1 cellular context compared by ENCODE assay signal in the genomic region with DNA sequence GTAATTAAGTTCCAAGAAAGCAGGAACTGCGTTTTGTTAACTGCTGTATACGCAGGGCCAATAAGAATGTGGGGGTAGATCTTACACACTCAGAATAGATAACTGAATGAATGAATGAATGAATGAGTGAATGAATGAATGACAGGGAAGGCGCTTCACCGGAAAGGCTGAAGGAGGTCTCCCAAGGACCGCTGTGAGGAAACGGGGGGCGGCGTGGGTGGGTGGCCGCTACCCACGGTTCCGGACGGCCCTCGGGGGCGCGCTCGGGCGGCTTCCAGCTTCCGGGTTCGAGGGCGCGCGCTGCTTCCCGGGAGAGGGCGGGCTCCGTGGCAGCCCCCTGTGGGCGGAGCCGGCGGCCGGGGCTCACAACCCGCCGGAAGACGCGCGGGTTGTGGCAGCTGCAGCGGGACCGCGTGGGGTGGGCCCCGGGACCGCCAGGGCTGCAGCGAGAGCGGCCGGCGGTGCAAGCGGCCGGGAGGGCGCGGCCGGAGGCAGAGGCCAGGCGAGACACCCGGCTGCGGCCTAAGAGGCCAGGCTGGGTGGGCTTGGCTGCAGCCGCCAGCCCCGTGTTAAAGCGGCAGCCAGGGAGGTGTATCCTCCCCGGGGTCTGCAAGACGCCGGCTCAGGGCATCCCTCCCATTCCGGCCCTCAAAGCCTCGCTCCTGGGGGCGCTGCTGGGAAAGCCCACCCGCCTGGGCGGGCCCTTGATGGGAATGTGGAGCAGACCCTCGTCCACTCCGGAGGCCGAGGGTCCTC.
TF ChIP-seq lines count a peak whose summit lies in the region.

A gene (plus strand): TSS at position 367 of the 756 bp plus-strand sequence. CDS start 2,072 bp downstream, outside the sequence.

TF ChIP-seq in GM12878, 131 proteins besides CTCF, POLR2A, EP300 and RAD21 (continued from another document and continues in another):
- TF ChIP-seq, protein P1, sequence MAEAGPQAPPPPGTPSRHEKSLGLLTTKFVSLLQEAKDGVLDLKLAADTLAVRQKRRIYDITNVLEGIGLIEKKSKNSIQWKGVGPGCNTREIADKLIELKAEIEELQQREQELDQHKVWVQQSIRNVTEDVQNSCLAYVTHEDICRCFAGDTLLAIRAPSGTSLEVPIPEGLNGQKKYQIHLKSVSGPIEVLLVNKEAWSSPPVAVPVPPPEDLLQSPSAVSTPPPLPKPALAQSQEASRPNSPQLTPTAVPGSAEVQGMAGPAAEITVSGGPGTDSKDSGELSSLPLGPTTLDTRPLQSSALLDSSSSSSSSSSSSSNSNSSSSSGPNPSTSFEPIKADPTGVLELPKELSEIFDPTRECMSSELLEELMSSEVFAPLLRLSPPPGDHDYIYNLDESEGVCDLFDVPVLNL (IDR thresholded peaks at IDR 0.05; ENCODE audit: low read depth, low read length) = no peak
- TF ChIP-seq JUNB (IDR thresholded peaks at IDR 0.05) (no peak), ZZZ3 (IDR thresholded peaks at IDR 0.05; ENCODE audit: control insufficient read depth, insufficient read length, low read depth) (no peak), RCOR1 (conservative IDR thresholded peaks at IDR 0.05; ENCODE audit: low read depth, low read length) (no peak), BHLHE40 (IDR thresholded peaks at IDR 0.05; ENCODE audit: borderline replicate concordance in 1 of 2, low read depth in 2 of 2, low read length in 1 of 2) (peak; percentile 7 to 72; a peak in 2 of 4 replicates), ZBED1 (IDR thresholded peaks at IDR 0.05; ENCODE audit: borderline replicate concordance) (no peak), BACH1 (IDR thresholded peaks at IDR 0.05; ENCODE audit: borderline replicate concordance) (peak; percentile 90), SP1 (IDR thresholded peaks at IDR 0.05; ENCODE audit: low read depth, low read length) (no peak), NRF1 (conservative IDR thresholded peaks at IDR 0.05; ENCODE audit: low read depth, low read length) (no peak), KAT2A (conservative IDR thresholded peaks at IDR 0.05; ENCODE audit: control insufficient read depth, low read depth, low read length) (no peak), KLF5 (IDR thresholded peaks at IDR 0.05; ENCODE audit: partially characterized antibody) (no peak), EZH2 (IDR thresholded peaks at IDR 0.05; ENCODE audit: borderline replicate concordance, control insufficient read depth, low read depth, low read length) (no peak), MEF2A (IDR thresholded peaks at IDR 0.05; ENCODE audit: insufficient read depth, low read depth, low read length) (no peak), MXI1 (IDR thresholded peaks at IDR 0.05; ENCODE audit: low read depth, low read length) (peak; percentile 20; the same call in 1 of the 2 replicates), SPI1 (IDR thresholded peaks at IDR 0.05; ENCODE audit: borderline replicate concordance, insufficient read depth, low read depth, low read length) (no peak), MEF2B (IDR thresholded peaks at IDR 0.05; ENCODE audit: partially characterized antibody, poor library complexity, severe bottlenecking) (no peak), BCL11A (IDR thresholded peaks at IDR 0.05; ENCODE audit: low read depth, low read length) (no peak), YY1 (IDR thresholded peaks at IDR 0.05; ENCODE audit: low read depth, low read length) (no peak), SMAD5 (IDR thresholded peaks at IDR 0.05; ENCODE audit: low read depth) (no peak), BMI1 (IDR thresholded peaks at IDR 0.05; ENCODE audit: borderline replicate concordance) (no peak), HDAC2 (IDR thresholded peaks at IDR 0.05) (no peak), MYB (IDR thresholded peaks at IDR 0.05; ENCODE audit: borderline replicate concordance, low read depth, low read length) (no peak), RFX5 (IDR thresholded peaks at IDR 0.05; ENCODE audit: low read depth, low read length) (no peak), TCF3 (IDR thresholded peaks at IDR 0.05; ENCODE audit: borderline replicate concordance, insufficient read depth, low read depth, low read length) (peak; percentile 58; the same call in 1 of the 2 replicates)
- TF ChIP-seq, protein P2, sequence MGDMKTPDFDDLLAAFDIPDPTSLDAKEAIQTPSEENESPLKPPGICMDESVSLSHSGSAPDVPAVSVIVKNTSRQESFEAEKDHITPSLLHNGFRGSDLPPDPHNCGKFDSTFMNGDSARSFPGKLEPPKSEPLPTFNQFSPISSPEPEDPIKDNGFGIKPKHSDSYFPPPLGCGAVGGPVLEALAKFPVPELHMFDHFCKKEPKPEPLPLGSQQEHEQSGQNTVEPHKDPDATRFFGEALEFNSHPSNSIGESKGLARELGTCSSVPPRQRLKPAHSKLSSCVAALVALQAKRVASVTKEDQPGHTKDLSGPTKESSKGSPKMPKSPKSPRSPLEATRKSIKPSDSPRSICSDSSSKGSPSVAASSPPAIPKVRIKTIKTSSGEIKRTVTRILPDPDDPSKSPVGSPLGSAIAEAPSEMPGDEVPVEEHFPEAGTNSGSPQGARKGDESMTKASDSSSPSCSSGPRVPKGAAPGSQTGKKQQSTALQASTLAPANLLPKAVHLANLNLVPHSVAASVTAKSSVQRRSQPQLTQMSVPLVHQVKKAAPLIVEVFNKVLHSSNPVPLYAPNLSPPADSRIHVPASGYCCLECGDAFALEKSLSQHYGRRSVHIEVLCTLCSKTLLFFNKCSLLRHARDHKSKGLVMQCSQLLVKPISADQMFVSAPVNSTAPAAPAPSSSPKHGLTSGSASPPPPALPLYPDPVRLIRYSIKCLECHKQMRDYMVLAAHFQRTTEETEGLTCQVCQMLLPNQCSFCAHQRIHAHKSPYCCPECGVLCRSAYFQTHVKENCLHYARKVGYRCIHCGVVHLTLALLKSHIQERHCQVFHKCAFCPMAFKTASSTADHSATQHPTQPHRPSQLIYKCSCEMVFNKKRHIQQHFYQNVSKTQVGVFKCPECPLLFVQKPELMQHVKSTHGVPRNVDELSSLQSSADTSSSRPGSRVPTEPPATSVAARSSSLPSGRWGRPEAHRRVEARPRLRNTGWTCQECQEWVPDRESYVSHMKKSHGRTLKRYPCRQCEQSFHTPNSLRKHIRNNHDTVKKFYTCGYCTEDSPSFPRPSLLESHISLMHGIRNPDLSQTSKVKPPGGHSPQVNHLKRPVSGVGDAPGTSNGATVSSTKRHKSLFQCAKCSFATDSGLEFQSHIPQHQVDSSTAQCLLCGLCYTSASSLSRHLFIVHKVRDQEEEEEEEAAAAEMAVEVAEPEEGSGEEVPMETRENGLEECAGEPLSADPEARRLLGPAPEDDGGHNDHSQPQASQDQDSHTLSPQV (IDR thresholded peaks at IDR 0.05) = no peak
- TF ChIP-seq, protein P3, sequence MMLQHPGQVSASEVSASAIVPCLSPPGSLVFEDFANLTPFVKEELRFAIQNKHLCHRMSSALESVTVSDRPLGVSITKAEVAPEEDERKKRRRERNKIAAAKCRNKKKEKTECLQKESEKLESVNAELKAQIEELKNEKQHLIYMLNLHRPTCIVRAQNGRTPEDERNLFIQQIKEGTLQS (IDR thresholded peaks at IDR 0.05; ENCODE audit: borderline replicate concordance, extremely low read depth, low read depth, low read length) = no peak
- TF ChIP-seq, protein P4, sequence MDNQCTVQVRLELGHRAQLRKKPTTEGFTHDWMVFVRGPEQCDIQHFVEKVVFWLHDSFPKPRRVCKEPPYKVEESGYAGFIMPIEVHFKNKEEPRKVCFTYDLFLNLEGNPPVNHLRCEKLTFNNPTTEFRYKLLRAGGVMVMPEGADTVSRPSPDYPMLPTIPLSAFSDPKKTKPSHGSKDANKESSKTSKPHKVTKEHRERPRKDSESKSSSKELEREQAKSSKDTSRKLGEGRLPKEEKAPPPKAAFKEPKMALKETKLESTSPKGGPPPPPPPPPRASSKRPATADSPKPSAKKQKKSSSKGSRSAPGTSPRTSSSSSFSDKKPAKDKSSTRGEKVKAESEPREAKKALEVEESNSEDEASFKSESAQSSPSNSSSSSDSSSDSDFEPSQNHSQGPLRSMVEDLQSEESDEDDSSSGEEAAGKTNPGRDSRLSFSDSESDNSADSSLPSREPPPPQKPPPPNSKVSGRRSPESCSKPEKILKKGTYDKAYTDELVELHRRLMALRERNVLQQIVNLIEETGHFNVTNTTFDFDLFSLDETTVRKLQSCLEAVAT (IDR thresholded peaks at IDR 0.05) = no peak
- TF ChIP-seq, protein P5, sequence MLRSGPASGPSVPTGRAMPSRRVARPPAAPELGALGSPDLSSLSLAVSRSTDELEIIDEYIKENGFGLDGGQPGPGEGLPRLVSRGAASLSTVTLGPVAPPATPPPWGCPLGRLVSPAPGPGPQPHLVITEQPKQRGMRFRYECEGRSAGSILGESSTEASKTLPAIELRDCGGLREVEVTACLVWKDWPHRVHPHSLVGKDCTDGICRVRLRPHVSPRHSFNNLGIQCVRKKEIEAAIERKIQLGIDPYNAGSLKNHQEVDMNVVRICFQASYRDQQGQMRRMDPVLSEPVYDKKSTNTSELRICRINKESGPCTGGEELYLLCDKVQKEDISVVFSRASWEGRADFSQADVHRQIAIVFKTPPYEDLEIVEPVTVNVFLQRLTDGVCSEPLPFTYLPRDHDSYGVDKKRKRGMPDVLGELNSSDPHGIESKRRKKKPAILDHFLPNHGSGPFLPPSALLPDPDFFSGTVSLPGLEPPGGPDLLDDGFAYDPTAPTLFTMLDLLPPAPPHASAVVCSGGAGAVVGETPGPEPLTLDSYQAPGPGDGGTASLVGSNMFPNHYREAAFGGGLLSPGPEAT (IDR thresholded peaks at IDR 0.05; ENCODE audit: low read depth) = no peak
- TF ChIP-seq, protein P6, sequence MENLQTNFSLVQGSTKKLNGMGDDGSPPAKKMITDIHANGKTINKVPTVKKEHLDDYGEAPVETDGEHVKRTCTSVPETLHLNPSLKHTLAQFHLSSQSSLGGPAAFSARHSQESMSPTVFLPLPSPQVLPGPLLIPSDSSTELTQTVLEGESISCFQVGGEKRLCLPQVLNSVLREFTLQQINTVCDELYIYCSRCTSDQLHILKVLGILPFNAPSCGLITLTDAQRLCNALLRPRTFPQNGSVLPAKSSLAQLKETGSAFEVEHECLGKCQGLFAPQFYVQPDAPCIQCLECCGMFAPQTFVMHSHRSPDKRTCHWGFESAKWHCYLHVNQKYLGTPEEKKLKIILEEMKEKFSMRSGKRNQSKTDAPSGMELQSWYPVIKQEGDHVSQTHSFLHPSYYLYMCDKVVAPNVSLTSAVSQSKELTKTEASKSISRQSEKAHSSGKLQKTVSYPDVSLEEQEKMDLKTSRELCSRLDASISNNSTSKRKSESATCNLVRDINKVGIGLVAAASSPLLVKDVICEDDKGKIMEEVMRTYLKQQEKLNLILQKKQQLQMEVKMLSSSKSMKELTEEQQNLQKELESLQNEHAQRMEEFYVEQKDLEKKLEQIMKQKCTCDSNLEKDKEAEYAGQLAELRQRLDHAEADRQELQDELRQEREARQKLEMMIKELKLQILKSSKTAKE (IDR thresholded peaks at IDR 0.05; ENCODE audit: low read depth, poor library complexity, severe bottlenecking) = no peak
- TF ChIP-seq, protein P7, sequence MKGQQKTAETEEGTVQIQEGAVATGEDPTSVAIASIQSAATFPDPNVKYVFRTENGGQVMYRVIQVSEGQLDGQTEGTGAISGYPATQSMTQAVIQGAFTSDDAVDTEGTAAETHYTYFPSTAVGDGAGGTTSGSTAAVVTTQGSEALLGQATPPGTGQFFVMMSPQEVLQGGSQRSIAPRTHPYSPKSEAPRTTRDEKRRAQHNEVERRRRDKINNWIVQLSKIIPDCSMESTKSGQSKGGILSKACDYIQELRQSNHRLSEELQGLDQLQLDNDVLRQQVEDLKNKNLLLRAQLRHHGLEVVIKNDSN (IDR thresholded peaks at IDR 0.05; ENCODE audit: borderline replicate concordance, extremely low read length, insufficient read depth, low read depth, low read length) = no peak
- TF ChIP-seq, protein P8, sequence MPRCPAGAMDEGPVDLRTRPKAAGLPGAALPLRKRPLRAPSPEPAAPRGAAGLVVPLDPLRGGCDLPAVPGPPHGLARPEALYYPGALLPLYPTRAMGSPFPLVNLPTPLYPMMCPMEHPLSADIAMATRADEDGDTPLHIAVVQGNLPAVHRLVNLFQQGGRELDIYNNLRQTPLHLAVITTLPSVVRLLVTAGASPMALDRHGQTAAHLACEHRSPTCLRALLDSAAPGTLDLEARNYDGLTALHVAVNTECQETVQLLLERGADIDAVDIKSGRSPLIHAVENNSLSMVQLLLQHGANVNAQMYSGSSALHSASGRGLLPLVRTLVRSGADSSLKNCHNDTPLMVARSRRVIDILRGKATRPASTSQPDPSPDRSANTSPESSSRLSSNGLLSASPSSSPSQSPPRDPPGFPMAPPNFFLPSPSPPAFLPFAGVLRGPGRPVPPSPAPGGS (IDR thresholded peaks at IDR 0.05; ENCODE audit: borderline replicate concordance, insufficient read depth, low read depth, low read length, poor library complexity, severe bottlenecking) = no peak
- TF ChIP-seq, protein P9, sequence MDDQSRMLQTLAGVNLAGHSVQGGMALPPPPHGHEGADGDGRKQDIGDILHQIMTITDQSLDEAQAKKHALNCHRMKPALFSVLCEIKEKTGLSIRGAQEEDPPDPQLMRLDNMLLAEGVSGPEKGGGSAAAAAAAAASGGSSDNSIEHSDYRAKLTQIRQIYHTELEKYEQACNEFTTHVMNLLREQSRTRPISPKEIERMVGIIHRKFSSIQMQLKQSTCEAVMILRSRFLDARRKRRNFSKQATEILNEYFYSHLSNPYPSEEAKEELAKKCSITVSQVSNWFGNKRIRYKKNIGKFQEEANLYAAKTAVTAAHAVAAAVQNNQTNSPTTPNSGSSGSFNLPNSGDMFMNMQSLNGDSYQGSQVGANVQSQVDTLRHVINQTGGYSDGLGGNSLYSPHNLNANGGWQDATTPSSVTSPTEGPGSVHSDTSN (IDR thresholded peaks at IDR 0.05; ENCODE audit: insufficient replicate concordance, low read depth, low read length) = no peak
- TF ChIP-seq, protein P10, sequence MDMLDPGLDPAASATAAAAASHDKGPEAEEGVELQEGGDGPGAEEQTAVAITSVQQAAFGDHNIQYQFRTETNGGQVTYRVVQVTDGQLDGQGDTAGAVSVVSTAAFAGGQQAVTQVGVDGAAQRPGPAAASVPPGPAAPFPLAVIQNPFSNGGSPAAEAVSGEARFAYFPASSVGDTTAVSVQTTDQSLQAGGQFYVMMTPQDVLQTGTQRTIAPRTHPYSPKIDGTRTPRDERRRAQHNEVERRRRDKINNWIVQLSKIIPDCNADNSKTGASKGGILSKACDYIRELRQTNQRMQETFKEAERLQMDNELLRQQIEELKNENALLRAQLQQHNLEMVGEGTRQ (IDR thresholded peaks at IDR 0.05; ENCODE audit: borderline replicate concordance, low read depth, low read length) = no peak
- TF ChIP-seq, protein P11, sequence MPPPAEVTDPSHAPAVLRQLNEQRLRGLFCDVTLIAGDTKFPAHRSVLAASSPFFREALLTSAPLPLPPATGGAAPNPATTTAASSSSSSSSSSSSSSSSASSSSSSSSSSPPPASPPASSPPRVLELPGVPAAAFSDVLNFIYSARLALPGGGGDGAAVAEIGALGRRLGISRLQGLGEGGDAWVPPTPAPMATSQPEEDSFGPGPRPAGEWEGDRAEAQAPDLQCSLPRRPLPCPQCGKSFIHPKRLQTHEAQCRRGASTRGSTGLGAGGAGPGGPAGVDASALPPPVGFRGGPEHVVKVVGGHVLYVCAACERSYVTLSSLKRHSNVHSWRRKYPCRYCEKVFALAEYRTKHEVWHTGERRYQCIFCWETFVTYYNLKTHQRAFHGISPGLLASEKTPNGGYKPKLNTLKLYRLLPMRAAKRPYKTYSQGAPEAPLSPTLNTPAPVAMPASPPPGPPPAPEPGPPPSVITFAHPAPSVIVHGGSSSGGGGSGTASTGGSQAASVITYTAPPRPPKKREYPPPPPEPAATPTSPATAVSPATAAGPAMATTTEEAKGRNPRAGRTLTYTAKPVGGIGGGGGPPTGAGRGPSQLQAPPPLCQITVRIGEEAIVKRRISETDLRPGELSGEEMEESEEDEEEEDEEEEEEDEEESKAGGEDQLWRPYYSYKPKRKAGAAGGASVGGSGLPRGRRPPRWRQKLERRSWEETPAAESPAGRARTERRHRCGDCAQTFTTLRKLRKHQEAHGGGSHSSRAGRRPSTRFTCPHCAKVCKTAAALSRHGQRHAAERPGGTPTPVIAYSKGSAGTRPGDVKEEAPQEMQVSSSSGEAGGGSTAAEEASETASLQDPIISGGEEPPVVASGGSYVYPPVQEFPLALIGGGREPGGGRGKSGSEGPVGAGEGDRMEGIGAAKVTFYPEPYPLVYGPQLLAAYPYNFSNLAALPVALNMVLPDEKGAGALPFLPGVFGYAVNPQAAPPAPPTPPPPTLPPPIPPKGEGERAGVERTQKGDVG (CRISPR knock-in tag; IDR thresholded peaks at IDR 0.05) = no peak
